In the genomic region with DNA sequence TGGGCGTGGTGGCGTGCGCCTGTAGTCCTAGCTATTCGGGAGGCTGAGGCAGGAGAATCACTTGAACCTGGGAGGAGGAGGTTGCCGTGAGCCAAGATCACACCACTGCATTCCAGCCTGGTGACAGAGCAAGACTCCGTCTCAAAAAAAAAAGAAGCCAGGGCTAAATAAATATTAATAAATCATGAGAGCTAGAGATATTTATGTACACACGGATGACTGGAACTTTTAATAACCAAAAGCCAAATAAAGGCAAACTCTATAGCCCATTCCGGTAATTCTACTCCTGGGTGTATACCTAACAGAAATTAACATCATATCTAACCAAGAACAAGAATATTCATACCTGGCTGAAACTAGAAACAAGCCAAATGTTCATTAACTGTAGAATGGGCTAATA, we compare ENCODE assay signal across 20 cellular contexts. TPM values are rescaled to one million over a fixed set of nuclear protein-coding genes. Genes with fewer than 3 reads are reported as not detected.
DNase-seq lines count a peak whose midpoint lies in the region; ATAC-seq and TF ChIP-seq lines count a peak whose summit lies in the region.
"Had no signal": no experiment of that assay in that cellular context is flagged by ENCODE, and none has a peak within 500 bp of the region (broad histone marks: within the 10 kb centered on the region; RNA-seq: fewer than 3 reads in every experiment).

No MANE protein-coding gene starts in this region.

- H3K4me3 ChIP-seq in HL-60 (replicated peaks; ENCODE audit: insufficient read depth, low read length) (no peak overlapping the region), dorsolateral prefrontal cortex (no peak overlapping the region), smooth muscle cell (no peak overlapping the region)
- H3K4me3 ChIP-seq: testis had no signal

- no peaks in the 10 kb centered on the region for H3K36me3 Mint-ChIP-seq in activated T-helper 17 cell treated with anti-CD3 and anti-CD28 coated beads, Interleukin-2, amount 50 U/mL, for 72 hours (ENCODE audit: low read depth)
- H3K36me3 Mint-ChIP-seq: activated naive CD4-positive, alpha-beta T cell treated with anti-CD3 and anti-CD28 coated beads, Interleukin-2, amount 50 U/mL, for 24 hours; CD8-positive, alpha-beta memory T cell; naive thymus-derived CD4-positive, alpha-beta T cell; stimulated activated memory B cell treated with anti-CD40 and anti-IgM and Interleukin-4, amounts not matched to agents 10 μg/mL and 1 μg/mL and 100 μg/mL, for 72 hours had no signal

- H3K27ac ChIP-seq in HL-60 (replicated peaks) (peak overlapping the region; percentile 77), dorsolateral prefrontal cortex (peak overlapping the region in 39 of 59 donors; percentile 81 to 98 (median 93)), smooth muscle cell (ENCODE audit: low read depth) (peak overlapping the region; percentile 85)

- H3K4me3 Mint-ChIP-seq in activated T-helper 17 cell treated with anti-CD3 and anti-CD28 coated beads, Interleukin-2, amount 50 U/mL, for 72 hours, result no peak overlapping the region
- H3K4me3 Mint-ChIP-seq: activated naive CD4-positive, alpha-beta T cell treated with anti-CD3 and anti-CD28 coated beads, Interleukin-2, amount 50 U/mL, for 24 hours; CD8-positive, alpha-beta memory T cell; stimulated activated memory B cell treated with anti-CD40 and anti-IgM and Interleukin-4, amounts not matched to agents 10 μg/mL and 1 μg/mL and 100 μg/mL, for 72 hours had no signal

- H3K9me3 Mint-ChIP-seq in activated T-helper 17 cell treated with anti-CD3 and anti-CD28 coated beads, Interleukin-2, amount 50 U/mL, for 72 hours, result no peaks in the 10 kb centered on the region
- H3K9me3 Mint-ChIP-seq: activated naive CD4-positive, alpha-beta T cell treated with anti-CD3 and anti-CD28 coated beads, Interleukin-2, amount 50 U/mL, for 24 hours; CD8-positive, alpha-beta memory T cell; naive thymus-derived CD4-positive, alpha-beta T cell; stimulated activated memory B cell treated with anti-CD40 and anti-IgM and Interleukin-4, amounts not matched to agents 10 μg/mL and 1 μg/mL and 100 μg/mL, for 72 hours; T-helper 2 cell treated with Interferon-gamma antibody and Interleukin-4, amounts not matched to agents 5 μg/mL and 100 μg/mL, for 36 hours had no signal

- peaks cover 8% of the 10 kb centered on the region for H3F3A ChIP-seq in smooth muscle cell (ENCODE audit: low read depth)

- H3K4me1 ChIP-seq in smooth muscle cell (ENCODE audit: low read depth), result peaks cover 8% of the 10 kb centered on the region

- peaks cover 3% of the 10 kb centered on the region for H3K27me3 Mint-ChIP-seq in activated T-helper 17 cell treated with anti-CD3 and anti-CD28 coated beads, Interleukin-2, amount 50 U/mL, for 72 hours
- H3K27me3 Mint-ChIP-seq: activated naive CD4-positive, alpha-beta T cell treated with anti-CD3 and anti-CD28 coated beads, Interleukin-2, amount 50 U/mL, for 24 hours; stimulated activated memory B cell treated with anti-CD40 and anti-IgM and Interleukin-4, amounts not matched to agents 10 μg/mL and 1 μg/mL and 100 μg/mL, for 72 hours had no signal

- no peaks in the 10 kb centered on the region for H3K27me3 ChIP-seq in HL-60 (ENCODE audit: insufficient read depth, poor library complexity, severe bottlenecking)
- no peaks in the 10 kb centered on the region for H3K27me3 ChIP-seq in dorsolateral prefrontal cortex
- no peaks in the 10 kb centered on the region for H3K27me3 ChIP-seq in smooth muscle cell (ENCODE audit: low read depth)
- H3K27me3 ChIP-seq: testis had no signal

- no peaks in the 10 kb centered on the region for H3K9me3 ChIP-seq in smooth muscle cell (replicated peaks; ENCODE audit: low read depth)
- H3K9me3 ChIP-seq: testis had no signal

- H3K4me2 ChIP-seq in smooth muscle cell, result no peak overlapping the region

- H3K79me2 ChIP-seq in smooth muscle cell (ENCODE audit: low read depth), result no peaks in the 10 kb centered on the region

- no peaks in the 10 kb centered on the region for H3K36me3 ChIP-seq in smooth muscle cell (ENCODE audit: low read depth)

- TF ChIP-seq CTCF in HL-60 (IDR thresholded peaks at IDR 0.05; ENCODE audit: insufficient read depth, low read length) (no peak), dorsolateral prefrontal cortex (IDR thresholded peaks at IDR 0.05 in 54 of 56, conservative IDR thresholded peaks at IDR 0.05 in 2 of 56; ENCODE audit: low read depth in 1 of 56, partially characterized antibody in 56 of 56) (no peak), smooth muscle cell (IDR thresholded peaks at IDR 0.05; ENCODE audit: borderline replicate concordance, insufficient read depth, poor library complexity, severe bottlenecking) (no peak)

- H4K20me1 ChIP-seq in smooth muscle cell (ENCODE audit: low read depth), result no peaks in the 10 kb centered on the region

- no peak overlapping the region for H3K27ac Mint-ChIP-seq in activated T-helper 17 cell treated with anti-CD3 and anti-CD28 coated beads, Interleukin-2, amount 50 U/mL, for 72 hours
- H3K27ac Mint-ChIP-seq: activated naive CD4-positive, alpha-beta T cell treated with anti-CD3 and anti-CD28 coated beads, Interleukin-2, amount 50 U/mL, for 24 hours; stimulated activated memory B cell treated with anti-CD40 and anti-IgM and Interleukin-4, amounts not matched to agents 10 μg/mL and 1 μg/mL and 100 μg/mL, for 72 hours had no signal

- WGBS in smooth muscle cell (ENCODE audit: low lambda C conversion rate), result 84% methylated on average over 8 of the region's 8 CpGs

- intact Hi-C loops in dorsolateral prefrontal cortex (cut with DNase I), result loop anchor here (2.0 to 10.0 kb wide), 2 partner anchors 47 to 65 kb away; no protein-coding TSS in a partner anchor

- no peak for ATAC-seq in activated T-helper 17 cell treated with anti-CD3 and anti-CD28 coated beads, Interleukin-2, amount 50 U/mL, for 72 hours (replicated peaks)
- ATAC-seq: stimulated activated memory B cell treated with anti-CD40 and anti-IgM and Interleukin-4, amounts not matched to agents 10 μg/mL and 1 μg/mL and 100 μg/mL, for 72 hours had no signal

- DNase-seq in EH (ENCODE audit: low read depth), result peak; percentile 45
- no peak for DNase-seq in HL-60 (ENCODE audit: low read depth in 1 of 2, low spot score in 1 of 2)
- DNase-seq in dorsolateral prefrontal cortex, result peak in 1 of 10 donors; percentile 13
- no peak for DNase-seq in smooth muscle cell (lab: John Stamatoyannopoulos, UW; ENCODE audit: unreplicated experiment)
- no peak for DNase-seq in mucosa of gallbladder (ENCODE audit: low spot score)
- DNase-seq in NCI-H1694 (lab: John Stamatoyannopoulos, UW), result no peak
- DNase-seq: AML-193; aorta; CD8-positive, alpha-beta memory T cell; central memory CD4-positive, alpha-beta T cell; GF-D8; glutamatergic neuron; naive thymus-derived CD4-positive, alpha-beta T cell; RPMI8226; stimulated activated CD4-positive, alpha-beta T cell treated with anti-CD3 and anti-CD28 coated beads, Interleukin-4, amount 100 ng/mL, for 1 hour; testis had no signal

- H3K9ac ChIP-seq in smooth muscle cell (ENCODE audit: low read depth), result no peak overlapping the region

- peaks cover 11% of the 10 kb centered on the region for H3K4me1 Mint-ChIP-seq in activated T-helper 17 cell treated with anti-CD3 and anti-CD28 coated beads, Interleukin-2, amount 50 U/mL, for 72 hours

- H2AFZ ChIP-seq in smooth muscle cell (ENCODE audit: low read depth), result no peak overlapping the region

RNA-seq across cellular contexts. Expression of a gene that starts 7.7 kb away (rescaled TPM):
- 10 to 100 TPM; 15.1 to 47.9 (median 24.8) TPM for total RNA-seq in dorsolateral prefrontal cortex
- 21.7 and 30.2 TPM in 2 replicates for total RNA-seq in smooth muscle cell
- 40.7 and 44.8 TPM in 2 replicates for polyA plus RNA-seq in smooth muscle cell
- 28.1 TPM for total RNA-seq in mucosa of gallbladder
- 10 to 100 TPM; 29.7 to 50.0 TPM for total RNA-seq in activated T-helper 17 cell treated with anti-CD3 and anti-CD28 coated beads, Interleukin-2, amount 50 U/mL, for 72 hours

RNA-seq across cellular contexts. Expression of a gene that starts 9.1 kb away (rescaled TPM):
- 10 to 100 TPM; 24.6 to 79.2 (median 44.6) TPM for total RNA-seq in dorsolateral prefrontal cortex
- 19.1 and 19.8 TPM in 2 replicates for total RNA-seq in smooth muscle cell
- polyA plus RNA-seq in smooth muscle cell, result 13.1 and 14.7 TPM in 2 replicates
- total RNA-seq in mucosa of gallbladder, result 15.8 TPM
- total RNA-seq in activated T-helper 17 cell treated with anti-CD3 and anti-CD28 coated beads, Interleukin-2, amount 50 U/mL, for 72 hours, result 10 to 100 TPM; 37.0 to 45.7 TPM
